In the genomic region with DNA sequence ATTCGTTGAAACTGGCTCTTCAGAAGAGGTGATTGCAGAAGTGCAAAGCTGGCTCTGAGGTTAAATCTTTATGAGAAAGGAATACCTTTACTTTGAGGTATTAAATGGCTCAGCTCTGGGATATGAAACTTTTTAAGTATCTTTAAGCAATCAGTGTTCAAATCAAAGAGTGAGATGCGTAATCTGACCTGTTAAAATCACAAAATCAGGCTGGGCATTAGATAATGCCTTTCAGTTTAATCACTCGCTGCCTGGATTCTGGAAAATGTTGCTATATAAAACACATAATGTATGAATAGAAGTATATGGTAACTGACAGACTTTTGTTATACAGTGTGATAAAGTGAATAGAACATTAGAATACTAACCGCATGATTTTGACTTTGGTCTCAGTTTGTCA, we compare ENCODE assay signal across 24 cellular contexts. TPM values are rescaled to one million over a fixed set of nuclear protein-coding genes. Genes with fewer than 3 reads are reported as not detected.
DNase-seq lines count a peak whose midpoint lies in the region; ATAC-seq and TF ChIP-seq lines count a peak whose summit lies in the region.
"Had no signal": no experiment of that assay in that cellular context is flagged by ENCODE, and none has a peak within 500 bp of the region (broad histone marks: within the 10 kb centered on the region; RNA-seq: fewer than 3 reads in every experiment).

No MANE protein-coding gene starts in this region.

- H3K27me3 ChIP-seq in HUES64 (ENCODE audit: insufficient read depth, low read length) (peaks cover 61% of the 10 kb centered on the region), upper lobe of left lung (no peaks in the 10 kb centered on the region)
- H3K27me3 ChIP-seq: adrenal gland, right atrium auricular region, stomach, thyroid gland had no signal

- H3K4me1 ChIP-seq in HUES64 (ENCODE audit: insufficient read depth, low read length): peaks cover 22% of the 10 kb centered on the region; the same call in 1 of the 2 replicates
- H3K4me1 ChIP-seq in upper lobe of left lung: peaks cover 12 to 24% (median 20%) of the 10 kb centered on the region in 4 donors

- H3K27ac ChIP-seq in HUES64 (ENCODE audit: low read depth, low read length) (no peak overlapping the region), upper lobe of left lung (no peak overlapping the region)
- H3K27ac ChIP-seq: adrenal gland, BLaER1, parathyroid adenoma, thyroid gland had no signal

- H3K27ac Mint-ChIP-seq in activated naive CD8-positive, alpha-beta T cell treated with anti-CD3 and anti-CD28 coated beads, Interleukin-2, amount 50 U/mL, for 24 hours: no peak overlapping the region
- no peak overlapping the region for H3K27ac Mint-ChIP-seq in activated naive CD8-positive, alpha-beta T cell treated with anti-CD3 and anti-CD28 coated beads for 36 hours
- H3K27ac Mint-ChIP-seq in endothelial cell (ENCODE audit: unreplicated experiment): no peak overlapping the region
- H3K27ac Mint-ChIP-seq: activated CD4-positive, alpha-beta T cell treated with anti-CD3 and anti-CD28 coated beads for 36 hours had no signal

- no peak for TF ChIP-seq POLR2A in upper lobe of left lung (IDR thresholded peaks at IDR 0.05)

- H3K9me3 ChIP-seq in HUES64 (ENCODE audit: insufficient read depth, low read depth, low read length) (no peaks in the 10 kb centered on the region), upper lobe of left lung (no peaks in the 10 kb centered on the region)
- H3K9me3 ChIP-seq: adrenal gland, BLaER1, heart right ventricle, right atrium auricular region, stomach, thyroid gland had no signal

- intact Hi-C loops in left ventricle myocardium superior (cut with micrococcal nuclease): no loop called here

- no peaks in the 10 kb centered on the region for H3K36me3 ChIP-seq in HUES64 (ENCODE audit: insufficient read depth, low read length)
- H3K36me3 ChIP-seq in upper lobe of left lung: no peaks in the 10 kb centered on the region
- H3K36me3 ChIP-seq: adrenal gland, BLaER1, heart right ventricle, right atrium auricular region, stomach, thyroid gland had no signal

- H3K4me3 ChIP-seq in HUES64 (ENCODE audit: low read length) (0 out of 2 replicates have a peak overlapping the region, but pooled peaks have one; percentile 74), upper lobe of left lung (no peak overlapping the region)

- no peak for TF ChIP-seq EP300 in upper lobe of left lung (IDR thresholded peaks at IDR 0.05)

- TF ChIP-seq CTCF in endothelial cell (IDR thresholded peaks at IDR 0.05; ENCODE audit: unreplicated experiment) (no peak), upper lobe of left lung (IDR thresholded peaks at IDR 0.05) (no peak)

- H3K9me3 Mint-ChIP-seq in activated naive CD8-positive, alpha-beta T cell treated with anti-CD3 and anti-CD28 coated beads, Interleukin-2, amount 50 U/mL, for 24 hours: no peaks in the 10 kb centered on the region
- no peaks in the 10 kb centered on the region for H3K9me3 Mint-ChIP-seq in activated naive CD8-positive, alpha-beta T cell treated with anti-CD3 and anti-CD28 coated beads for 36 hours
- H3K9me3 Mint-ChIP-seq in endothelial cell (ENCODE audit: unreplicated experiment): no peaks in the 10 kb centered on the region

- H3K36me3 Mint-ChIP-seq in activated naive CD8-positive, alpha-beta T cell treated with anti-CD3 and anti-CD28 coated beads, Interleukin-2, amount 50 U/mL, for 24 hours (ENCODE audit: low read depth): peaks cover 7% of the 10 kb centered on the region
- peaks cover 18% of the 10 kb centered on the region for H3K36me3 Mint-ChIP-seq in activated naive CD8-positive, alpha-beta T cell treated with anti-CD3 and anti-CD28 coated beads for 36 hours
- H3K36me3 Mint-ChIP-seq in endothelial cell (ENCODE audit: low read depth, unreplicated experiment): peaks cover 11% of the 10 kb centered on the region

- DNase-seq in activated naive CD8-positive, alpha-beta T cell treated with anti-CD3 and anti-CD28 coated beads, Interleukin-2, amount 50 U/mL, for 24 hours: no peak
- DNase-seq in activated naive CD8-positive, alpha-beta T cell treated with anti-CD3 and anti-CD28 coated beads for 36 hours: no peak
- DNase-seq in endothelial cell (ENCODE audit: low spot score): no peak
- DNase-seq in NCI-H2029 treated with DMSO at 0.1 percent for 48 hours (lab: John Stamatoyannopoulos, UW): no peak
- DNase-seq in upper lobe of left lung: no peak
- DNase-seq in left ventricle myocardium superior: no peak
- no peak for DNase-seq in C1 segment of cervical spinal cord (lab: John Stamatoyannopoulos, UW)
- DNase-seq: activated CD4-positive, alpha-beta T cell treated with anti-CD3 and anti-CD28 coated beads for 36 hours; activated CD8-positive, alpha-beta memory T cell treated with anti-CD3 and anti-CD28 coated beads for 24 hours; activated gamma-delta T cell treated with Interleukin-2 at 50 U/mL for 16 hours; adrenal gland; effector CD4-positive, alpha-beta T cell; foreskin melanocyte; heart right ventricle; NCI-H1694; NCI-H2171 treated with DMSO at 0.1 percent for 48 hours; RPMI8226; stimulated activated CD4-positive, alpha-beta T cell treated with anti-CD3 and anti-CD28 coated beads, Interleukin-1b, Interleukin-23, amount 100 ng/mL, for 48 hours; stomach; thyroid gland had no signal

- 90% methylated on average over 4 of the region's 4 CpGs for WGBS in HUES64
- WGBS in upper lobe of left lung, 2 donors: 85 to 90% methylated on average over 4 of the region's 4 CpGs

- no peak for ATAC-seq in activated naive CD8-positive, alpha-beta T cell treated with anti-CD3 and anti-CD28 coated beads, Interleukin-2, amount 50 U/mL, for 24 hours
- ATAC-seq in upper lobe of left lung (ENCODE audit: low FRiP score in 2 of 2) (no peak), left ventricle myocardium superior (no peak)
- ATAC-seq: activated CD4-positive, alpha-beta T cell treated with anti-CD3 and anti-CD28 coated beads for 36 hours; heart right ventricle had no signal

- no peak overlapping the region for H3K9ac ChIP-seq in HUES64 (ENCODE audit: low read depth, low read length)
- H3K9ac ChIP-seq: BLaER1, parathyroid adenoma had no signal

- peaks cover 38% of the 10 kb centered on the region for H3K4me1 Mint-ChIP-seq in activated naive CD8-positive, alpha-beta T cell treated with anti-CD3 and anti-CD28 coated beads, Interleukin-2, amount 50 U/mL, for 24 hours
- H3K4me1 Mint-ChIP-seq in activated naive CD8-positive, alpha-beta T cell treated with anti-CD3 and anti-CD28 coated beads for 36 hours: peaks cover 26% of the 10 kb centered on the region
- peaks cover 38% of the 10 kb centered on the region for H3K4me1 Mint-ChIP-seq in endothelial cell (ENCODE audit: unreplicated experiment)

- H3K27me3 Mint-ChIP-seq in activated naive CD8-positive, alpha-beta T cell treated with anti-CD3 and anti-CD28 coated beads, Interleukin-2, amount 50 U/mL, for 24 hours: peaks cover 11% of the 10 kb centered on the region
- H3K27me3 Mint-ChIP-seq in activated naive CD8-positive, alpha-beta T cell treated with anti-CD3 and anti-CD28 coated beads for 36 hours: peaks cover 7% of the 10 kb centered on the region
- H3K27me3 Mint-ChIP-seq in endothelial cell (ENCODE audit: unreplicated experiment): peaks cover 13% of the 10 kb centered on the region
- H3K27me3 Mint-ChIP-seq: activated CD4-positive, alpha-beta T cell treated with anti-CD3 and anti-CD28 coated beads for 36 hours had no signal

- H3K4me3 Mint-ChIP-seq in activated naive CD8-positive, alpha-beta T cell treated with anti-CD3 and anti-CD28 coated beads, Interleukin-2, amount 50 U/mL, for 24 hours: peak overlapping the region; percentile 13
- no peak overlapping the region for H3K4me3 Mint-ChIP-seq in activated naive CD8-positive, alpha-beta T cell treated with anti-CD3 and anti-CD28 coated beads for 36 hours
- peak overlapping the region; percentile 25 for H3K4me3 Mint-ChIP-seq in endothelial cell (ENCODE audit: unreplicated experiment)

RNA-seq across cellular contexts. Expression of a gene that starts 2.0 kb away (rescaled TPM):
- total RNA-seq in activated naive CD8-positive, alpha-beta T cell treated with anti-CD3 and anti-CD28 coated beads for 36 hours: 10 to 100 TPM; 11.7 to 12.2 TPM
- polyA plus RNA-seq in HUES64 (2013, experiment 1 of 2): 1.5 TPM
- 2.0 TPM for polyA plus RNA-seq in HUES64 (2013, experiment 2 of 2)
- total RNA-seq in endothelial cell (ENCODE audit: unreplicated experiment) (45.1 TPM), upper lobe of left lung (10 to 100 TPM in 5 of 6 donors, 1 to 10 TPM in 1; 9.6 to 33.2 (median 17.4) TPM), left ventricle myocardium superior (5.2 TPM)
